Comparison of ENCODE assay signal across 2 cellular contexts in genomic region chr11:33699515-33700424, GRCh38.
TF ChIP-seq lines count a peak whose summit lies in the region.

No MANE protein-coding gene starts in this region.

TF ChIP-seq in endothelial cell of umbilical vein, 7 proteins besides CTCF, POLR2A, EP300 and RAD21 (continued from another document):
- TF ChIP-seq JUN (IDR thresholded peaks at IDR 0.05; ENCODE audit: borderline replicate concordance, insufficient read depth, insufficient read length, low read depth) (no peak), EZH2 (IDR thresholded peaks at IDR 0.05; ENCODE audit: borderline replicate concordance, low read depth, low read length, severe bottlenecking) (no peak), POLR2AphosphoS5 (IDR thresholded peaks at IDR 0.05; ENCODE audit: insufficient read depth, low read depth, low read length) (no peak), FOS (IDR thresholded peaks at IDR 0.05; ENCODE audit: borderline replicate concordance, insufficient read depth, low read length) (no peak)
TF ChIP-seq in endothelial cell of umbilical vein: peak in this region for 0.

TF ChIP-seq in neural cell, 6 proteins besides CTCF, POLR2A, EP300 and RAD21 (continued from another document):
- TF ChIP-seq REST (IDR thresholded peaks at IDR 0.05; ENCODE audit: borderline replicate concordance) (no peak), MXI1 (conservative IDR thresholded peaks at IDR 0.05; ENCODE audit: poor library complexity, severe bottlenecking) (no peak), TAF1 (IDR thresholded peaks at IDR 0.05; ENCODE audit: low read depth) (no peak), SMC3 (conservative IDR thresholded peaks at IDR 0.05; ENCODE audit: poor library complexity) (no peak)
